8 cellular contexts compared by ENCODE assay signal in genomic region chr4:53702334-53703266, GRCh38.
DNase-seq lines count a peak whose midpoint lies in the region; ATAC-seq, FAIRE-seq and TF ChIP-seq lines count a peak whose summit lies in the region.

No MANE protein-coding gene starts in this region.

- in situ Hi-C loops in KBM-7 (cut with MboI; ENCODE audit: low pct_unique_long_range_greater_than_20kb, low sequenced_read_pairs): no loop called here

- H3K36me3 ChIP-seq in duodenal mucosa (ENCODE audit: control insufficient read depth in 1 of 2, insufficient read depth in 2 of 2, low read length in 2 of 2): no peaks in the 10 kb centered on the region
- H3K36me3 ChIP-seq in thoracic aorta: no peaks in the 10 kb centered on the region

- peak; percentile 86 for ATAC-seq in GM21825 (IDR thresholded peaks at IDR 0.05; ENCODE audit: unreplicated experiment)
- ATAC-seq in thoracic aorta (ENCODE audit: insufficient number of reproducible peaks, low FRiP score, low read depth): peak; percentile 20

- H3K27me3 ChIP-seq in duodenal mucosa (ENCODE audit: control insufficient read depth in 1 of 2, insufficient read depth in 2 of 2, low read length in 2 of 2): no peaks in the 10 kb centered on the region
- no peaks in the 10 kb centered on the region for H3K27me3 ChIP-seq in thoracic aorta (replicated peaks; ENCODE audit: insufficient read depth)

- H3K4me1 ChIP-seq in duodenal mucosa (ENCODE audit: control insufficient read depth in 1 of 2, insufficient read depth in 2 of 2, low read length in 2 of 2): peaks cover 7 to 12% of the 10 kb centered on the region in 2 donors
- H3K4me1 ChIP-seq in thoracic aorta (ENCODE audit: control insufficient read depth in 1 of 2, low read depth in 2 of 2): peaks cover 12 to 35% of the 10 kb centered on the region in 2 donors

- DNase-seq in NCI-H524 (lab: John Stamatoyannopoulos, UW) (peak; percentile 8 to 53), NCI-H524 treated with DMSO at 0.1 percent for 48 hours (lab: John Stamatoyannopoulos, UW) (no peak), KBM-7 (peak; percentile 72), RCC 7860 (ENCODE audit: low spot score) (peak; percentile 28), medulla oblongata (ENCODE audit: extremely low spot score) (peak; percentile 69), thoracic aorta (ENCODE audit: low spot score) (peak; percentile 14)

- no peak for TF ChIP-seq CTCF in thoracic aorta (IDR thresholded peaks at IDR 0.05)

- H3K9me3 ChIP-seq in duodenal mucosa (ENCODE audit: control insufficient read depth in 1 of 2, low read length in 2 of 2) (no peaks in the 10 kb centered on the region), thoracic aorta (no peaks in the 10 kb centered on the region)

- H3K9ac ChIP-seq in duodenal mucosa (ENCODE audit: low read depth in 1 of 2, low read length in 2 of 2): peak overlapping the region; percentile 18 to 21

- H3K4me3 ChIP-seq in duodenal mucosa (ENCODE audit: low read depth in 1 of 2, low read length in 2 of 2): peak overlapping the region; percentile 49 to 65
- H3K4me3 ChIP-seq in thoracic aorta: peak overlapping the region; percentile 60

- H3K27ac ChIP-seq in duodenal mucosa (ENCODE audit: low read depth, low read length) (peak overlapping the region; percentile 36), thoracic aorta (peak overlapping the region; percentile 31 to 62)

- no peak for FAIRE-seq in RCC 7860 (lab: Jason Lieb, UNC)
